Comparison of ENCODE assay signal across 8 cellular contexts in the genomic region with DNA sequence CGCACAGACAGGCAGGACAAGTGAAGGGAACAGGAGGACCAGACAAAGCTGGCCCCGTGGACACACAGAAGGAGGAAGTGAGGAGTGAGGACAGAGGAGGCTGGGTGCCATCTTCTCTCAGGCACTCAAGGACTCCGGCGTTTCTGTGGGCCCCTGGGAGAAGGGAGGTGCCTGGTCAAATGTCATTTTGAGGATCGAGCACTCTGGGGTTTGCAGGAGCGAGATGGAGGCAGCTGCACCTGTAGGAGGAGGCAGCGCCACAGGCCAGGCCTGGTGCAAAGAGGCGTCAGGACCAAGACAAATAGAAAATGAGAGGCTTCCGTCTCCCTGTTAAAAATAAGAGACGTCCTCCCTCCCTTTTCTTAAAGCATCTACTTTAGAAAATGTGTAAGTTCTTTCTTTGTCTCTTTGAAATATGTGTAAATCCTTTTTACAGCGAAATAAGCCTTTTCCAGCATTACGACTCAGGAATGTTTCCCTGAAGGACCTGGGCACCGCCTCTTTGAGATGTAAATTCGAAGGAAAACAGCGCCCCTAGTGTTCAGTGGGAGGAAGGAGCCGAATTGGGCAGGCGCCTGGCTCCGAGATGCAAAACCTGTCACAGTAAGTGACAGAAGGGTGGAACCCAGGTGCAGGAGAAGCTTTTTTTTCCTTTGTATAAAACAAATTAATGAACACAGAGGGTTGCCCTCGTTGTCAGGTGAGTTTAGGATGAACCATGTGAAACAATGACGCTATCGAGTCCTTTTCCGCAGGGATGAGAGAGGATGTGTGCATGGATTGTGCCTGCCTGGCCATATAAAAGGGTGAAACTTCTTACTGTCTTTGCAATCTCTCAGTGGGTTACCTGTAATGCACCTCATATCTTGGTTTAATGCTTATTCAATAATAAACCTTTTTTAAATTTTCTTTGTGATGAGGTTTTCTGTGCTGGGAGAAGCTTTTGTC.
DNase-seq lines count a peak whose midpoint lies in the region; ATAC-seq and TF ChIP-seq lines count a peak whose summit lies in the region.

No MANE protein-coding gene starts in this region.

- ATAC-seq in HG02759 (IDR thresholded peaks at IDR 0.05; ENCODE audit: unreplicated experiment) (no peak), GM21423 (IDR thresholded peaks at IDR 0.05; ENCODE audit: unreplicated experiment) (no peak)

- TF ChIP-seq CTCF in AG10803 (conservative IDR thresholded peaks at IDR 0.05; ENCODE audit: low read length) (peak; percentile 74), Loucy (conservative IDR thresholded peaks at IDR 0.05; ENCODE audit: low read length) (peak; percentile 88)

- H3K9me2 ChIP-seq in Loucy (replicated peaks; ENCODE audit: low read depth, low read length) = no peaks in the 10 kb centered on the region

- H3K27me3 ChIP-seq in Loucy (ENCODE audit: insufficient read depth, low read length, poor library complexity, severe bottlenecking) = no peaks in the 10 kb centered on the region

- H3K79me2 ChIP-seq in Loucy (ENCODE audit: insufficient read depth, low read length) = no peaks in the 10 kb centered on the region

- H4K20me1 ChIP-seq in Loucy (ENCODE audit: insufficient read depth, low read length, poor library complexity, severe bottlenecking) = no peaks in the 10 kb centered on the region

- H3K4me3 ChIP-seq in AG10803 (ENCODE audit: low read length) = no peak overlapping the region
- H3K4me3 ChIP-seq in Loucy (ENCODE audit: low read length, poor library complexity, severe bottlenecking) = no peak overlapping the region

- DNase-seq in AG10803 (ENCODE audit: low read depth) = peak; percentile 46
- DNase-seq in DMS53 treated with DMSO at 0.1 percent for 48 hours (lab: John Stamatoyannopoulos, UW; ENCODE audit: unreplicated experiment) = peak; percentile 79
- peak; percentile 27 to 46 for DNase-seq in activated CD4-positive, alpha-beta T cell treated with anti-CD3 and anti-CD28 coated beads, Interleukin-2, amount 50 U/mL, for 48 hours
- DNase-seq in head of caudate nucleus = peak; percentile 46 to 89 (median 72)
- peak; percentile 4 for DNase-seq in smooth muscle cell of the brain vasculature (ENCODE audit: low read depth, low spot score)

- no peaks in the 10 kb centered on the region for H3F3A ChIP-seq in Loucy (ENCODE audit: low read depth)

- H3K4me2 ChIP-seq in Loucy (ENCODE audit: low read depth, low read length, poor library complexity, severe bottlenecking) = no peak overlapping the region

- no peaks in the 10 kb centered on the region for H3K36me3 ChIP-seq in Loucy (ENCODE audit: insufficient read depth, low read length)

- H3K4me1 ChIP-seq in Loucy (ENCODE audit: insufficient read depth, low read length, poor library complexity, severe bottlenecking) = no peaks in the 10 kb centered on the region

- no peaks in the 10 kb centered on the region for H3K9me3 ChIP-seq in Loucy (ENCODE audit: insufficient read depth, low read depth, low read length)

- H2AFZ ChIP-seq in Loucy (ENCODE audit: low read length) = no peak overlapping the region

- H3K9ac ChIP-seq in Loucy (ENCODE audit: low read depth, low read length, poor library complexity, severe bottlenecking) = no peak overlapping the region

- intact Hi-C loops in head of caudate nucleus (cut with DNase I) = no loop called here

Comparison
In these comparisons a context has a peak if more than half of its experiments do, and no peak if none do; other contexts are left out.
1. DNase-seq: peak in every context shown above with its lines; median percentile 79 in DMS53 treated with DMSO at 0.1 percent for 48 hours; 72 in head of caudate nucleus; 46 in AG10803; 36 in activated CD4-positive, alpha-beta T cell treated with anti-CD3 and anti-CD28 coated beads, Interleukin-2, amount 50 U/mL, for 48 hours; 4 in smooth muscle cell of the brain vasculature.